Comparison of ENCODE assay signal across 1 cellular context in the genomic region with DNA sequence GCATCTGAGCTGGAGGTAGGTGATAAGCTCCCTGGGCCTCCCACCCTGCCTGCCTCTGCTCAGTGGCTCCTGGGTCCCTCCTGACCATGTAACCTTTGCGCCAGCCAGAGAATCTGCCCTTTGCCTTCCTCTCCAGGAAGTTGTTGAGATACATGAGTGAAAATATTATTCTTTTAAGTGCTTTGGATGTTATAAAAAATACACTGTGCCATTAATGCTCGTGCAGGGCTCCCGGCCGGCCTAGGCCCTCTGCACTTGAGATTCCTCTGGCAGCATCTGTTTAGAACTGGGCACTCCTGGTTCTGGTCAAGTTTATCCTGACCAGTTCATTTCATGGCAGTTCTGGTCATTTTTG.
TF ChIP-seq lines count a peak whose summit lies in the region.

No MANE protein-coding gene starts in this region.

TF ChIP-seq in HepG2, 621 proteins besides CTCF, POLR2A, EP300 and RAD21 (continued from another document):
- TF ChIP-seq, protein P1, sequence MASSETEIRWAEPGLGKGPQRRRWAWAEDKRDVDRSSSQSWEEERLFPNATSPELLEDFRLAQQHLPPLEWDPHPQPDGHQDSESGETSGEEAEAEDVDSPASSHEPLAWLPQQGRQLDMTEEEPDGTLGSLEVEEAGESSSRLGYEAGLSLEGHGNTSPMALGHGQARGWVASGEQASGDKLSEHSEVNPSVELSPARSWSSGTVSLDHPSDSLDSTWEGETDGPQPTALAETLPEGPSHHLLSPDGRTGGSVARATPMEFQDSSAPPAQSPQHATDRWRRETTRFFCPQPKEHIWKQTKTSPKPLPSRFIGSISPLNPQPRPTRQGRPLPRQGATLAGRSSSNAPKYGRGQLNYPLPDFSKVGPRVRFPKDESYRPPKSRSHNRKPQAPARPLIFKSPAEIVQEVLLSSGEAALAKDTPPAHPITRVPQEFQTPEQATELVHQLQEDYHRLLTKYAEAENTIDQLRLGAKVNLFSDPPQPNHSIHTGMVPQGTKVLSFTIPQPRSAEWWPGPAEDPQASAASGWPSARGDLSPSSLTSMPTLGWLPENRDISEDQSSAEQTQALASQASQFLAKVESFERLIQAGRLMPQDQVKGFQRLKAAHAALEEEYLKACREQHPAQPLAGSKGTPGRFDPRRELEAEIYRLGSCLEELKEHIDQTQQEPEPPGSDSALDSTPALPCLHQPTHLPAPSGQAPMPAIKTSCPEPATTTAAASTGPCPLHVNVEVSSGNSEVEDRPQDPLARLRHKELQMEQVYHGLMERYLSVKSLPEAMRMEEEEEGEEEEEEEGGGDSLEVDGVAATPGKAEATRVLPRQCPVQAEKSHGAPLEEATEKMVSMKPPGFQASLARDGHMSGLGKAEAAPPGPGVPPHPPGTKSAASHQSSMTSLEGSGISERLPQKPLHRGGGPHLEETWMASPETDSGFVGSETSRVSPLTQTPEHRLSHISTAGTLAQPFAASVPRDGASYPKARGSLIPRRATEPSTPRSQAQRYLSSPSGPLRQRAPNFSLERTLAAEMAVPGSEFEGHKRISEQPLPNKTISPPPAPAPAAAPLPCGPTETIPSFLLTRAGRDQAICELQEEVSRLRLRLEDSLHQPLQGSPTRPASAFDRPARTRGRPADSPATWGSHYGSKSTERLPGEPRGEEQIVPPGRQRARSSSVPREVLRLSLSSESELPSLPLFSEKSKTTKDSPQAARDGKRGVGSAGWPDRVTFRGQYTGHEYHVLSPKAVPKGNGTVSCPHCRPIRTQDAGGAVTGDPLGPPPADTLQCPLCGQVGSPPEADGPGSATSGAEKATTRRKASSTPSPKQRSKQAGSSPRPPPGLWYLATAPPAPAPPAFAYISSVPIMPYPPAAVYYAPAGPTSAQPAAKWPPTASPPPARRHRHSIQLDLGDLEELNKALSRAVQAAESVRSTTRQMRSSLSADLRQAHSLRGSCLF (CRISPR knock-in tag; IDR thresholded peaks at IDR 0.05; ENCODE audit: borderline replicate concordance), result no peak
- TF ChIP-seq ASH2L (IDR thresholded peaks at IDR 0.05; ENCODE audit: insufficient read length, low read depth, low read length) (no peak), ZMYM4 (CRISPR knock-in tag; IDR thresholded peaks at IDR 0.05) (peak; percentile 47; the same call in 1 of the 2 replicates), SALL1 (CRISPR knock-in tag; IDR thresholded peaks at IDR 0.05) (peak; percentile 63), THYN1 (CRISPR knock-in tag; IDR thresholded peaks at IDR 0.05; ENCODE audit: borderline replicate concordance, low read depth) (no peak), ZNF17 (CRISPR knock-in tag; IDR thresholded peaks at IDR 0.05) (no peak), ZNF30 (CRISPR knock-in tag; IDR thresholded peaks at IDR 0.05) (0 out of 2 replicates have a peak, but pooled peaks have one; percentile 42), POGZ (CRISPR knock-in tag; IDR thresholded peaks at IDR 0.05) (no peak), ONECUT2 (CRISPR knock-in tag; IDR thresholded peaks at IDR 0.05) (no peak), ZNF792 (CRISPR knock-in tag; IDR thresholded peaks at IDR 0.05) (no peak), GABPA (IDR thresholded peaks at IDR 0.05; ENCODE audit: low read depth, low read length) (no peak), GABPA (CRISPR knock-in tag; IDR thresholded peaks at IDR 0.05; ENCODE audit: low read depth) (no peak), FOXA3 (CRISPR knock-in tag; IDR thresholded peaks at IDR 0.05) (0 out of 2 replicates have a peak, but pooled peaks have one; percentile 24)
